Comparison of ENCODE assay signal across 10 cellular contexts in genomic region chr16:87924041-87924851, GRCh38. TPM values are rescaled to one million over a fixed set of nuclear protein-coding genes. Genes with fewer than 3 reads are reported as not detected.
DNase-seq lines count a peak whose midpoint lies in the region; ATAC-seq and FAIRE-seq lines count a peak whose summit lies in the region.
"Had no signal": no experiment of that assay in that cellular context is flagged by ENCODE, and none has a peak within 500 bp of the region (broad histone marks: within the 10 kb centered on the region; RNA-seq: fewer than 3 reads in every experiment).

No MANE protein-coding gene starts in this region.

- peak overlapping the region; percentile 22 to 83 (median 64) for H3K4me3 Mint-ChIP-seq in naive B cell
- H3K4me3 Mint-ChIP-seq: T-helper 1 cell treated with Interleukin-12 subunit alpha and Interleukin-12 subunit beta and Interleukin-4 antibody, amounts not matched to agents 30 μg/mL and 1 μg/mL, for 36 hours had no signal

- DNase-seq in GM18507 (ENCODE audit: extremely low spot score, insufficient read length, low read depth) = no peak
- peak; percentile 84 for DNase-seq in NCI-H510A treated with DMSO at 0.1 percent for 48 hours (lab: John Stamatoyannopoulos, UW)
- peak; percentile 82 for DNase-seq in naive B cell
- DNase-seq in NOMO-1 treated with DMSO at 0.1 percent for 48 hours (lab: John Stamatoyannopoulos, UW; ENCODE audit: unreplicated experiment) = no peak
- DNase-seq: heart right ventricle had no signal

- ATAC-seq in HG02870 (IDR thresholded peaks at IDR 0.05; ENCODE audit: unreplicated experiment) (peak; percentile 74), naive B cell (ENCODE audit: low read depth in 2 of 2) (peak; percentile 76), HG02884 (IDR thresholded peaks at IDR 0.05; ENCODE audit: unreplicated experiment) (no peak), HG02938 (IDR thresholded peaks at IDR 0.05; ENCODE audit: unreplicated experiment) (no peak), HG02885 (IDR thresholded peaks at IDR 0.05; ENCODE audit: poor library complexity, unreplicated experiment) (no peak)

- H3K36me3 Mint-ChIP-seq in naive B cell = no peaks in the 10 kb centered on the region

- no peaks in the 10 kb centered on the region for H3K9me3 Mint-ChIP-seq in naive B cell
- H3K9me3 Mint-ChIP-seq: T-helper 1 cell treated with Interleukin-12 subunit alpha and Interleukin-12 subunit beta and Interleukin-4 antibody, amounts not matched to agents 30 μg/mL and 1 μg/mL, for 36 hours had no signal

- H3K4me1 Mint-ChIP-seq in naive B cell = peaks cover 26 to 33% (median 30%) of the 10 kb centered on the region in 3 donors

- H3K27ac Mint-ChIP-seq in naive B cell = peak overlapping the region; percentile 69 to 98 (median 97)
- H3K27ac Mint-ChIP-seq: T-helper 1 cell treated with Interleukin-12 subunit alpha and Interleukin-12 subunit beta and Interleukin-4 antibody, amounts not matched to agents 30 μg/mL and 1 μg/mL, for 36 hours had no signal

- FAIRE-seq in GM18507 (lab: Jason Lieb, UNC) = peak; percentile 78

- H3K27me3 Mint-ChIP-seq in naive B cell = no peaks in the 10 kb centered on the region

RNA-seq across cellular contexts. Expression of gene CA5A, which starts 12.1 kb away (rescaled TPM):
- not detected for polyA plus RNA-seq in naive B cell (ENCODE audit: low read depth in 6 of 6)

RNA-seq across cellular contexts. Expression of gene BANP, which starts 27.0 kb away (rescaled TPM):
- polyA plus RNA-seq in naive B cell (ENCODE audit: low read depth in 6 of 6) = 10 to 100 TPM; 24.3 to 40.1 (median 28.5) TPM

RNA-seq across cellular contexts. Expression of gene SLC7A5, which starts 54.9 kb away (rescaled TPM):
- 1 to 10 TPM in 4 of 6 donors, under 1 TPM in 2; 0.56 to 2.2 (median 1.7) TPM for polyA plus RNA-seq in naive B cell (ENCODE audit: low read depth in 6 of 6)

Comparison
In these comparisons a context has a peak if more than half of its experiments do, and no peak if none do; other contexts are left out.
1. DNase-seq: peak in NCI-H510A treated with DMSO at 0.1 percent for 48 hours (single experiment) and naive B cell (single experiment); none in GM18507 (single experiment) and NOMO-1 treated with DMSO at 0.1 percent for 48 hours (single experiment).
2. ATAC-seq: peak in HG02870 (single experiment) and naive B cell (2 of 2); none in HG02884 (single experiment), HG02938 (single experiment) and HG02885 (single experiment).